In the genomic region with DNA sequence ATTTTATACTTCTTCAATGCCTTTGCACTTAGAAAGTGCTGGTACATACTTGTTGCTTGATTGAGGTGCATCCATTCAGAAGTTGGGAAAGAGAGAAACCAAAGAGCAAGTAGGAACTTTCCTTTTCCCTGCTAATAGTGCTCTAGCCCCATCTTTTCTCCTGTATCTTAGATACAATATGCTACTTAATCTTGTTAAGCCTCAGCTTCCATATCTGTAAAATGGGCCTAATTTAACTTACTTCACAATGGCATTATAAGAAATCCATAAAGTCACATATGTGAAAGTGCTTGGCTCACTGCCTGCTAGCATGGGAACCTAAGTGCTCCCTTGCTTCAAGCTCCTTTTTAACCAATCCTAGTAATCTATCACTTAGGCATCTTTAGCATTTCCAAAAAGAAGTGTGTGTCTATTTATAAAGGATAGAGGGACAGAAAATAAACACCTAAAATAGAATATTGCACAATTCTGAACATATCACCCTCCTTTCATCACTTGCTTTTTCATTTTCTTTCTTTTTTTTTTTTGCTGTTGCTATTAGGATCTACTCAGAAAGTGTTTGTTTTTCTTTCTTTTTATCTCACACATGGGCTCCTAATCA, we compare ENCODE assay signal across 22 cellular contexts. TPM values are rescaled to one million over a fixed set of nuclear protein-coding genes. Genes with fewer than 3 reads are reported as not detected.
DNase-seq lines count a peak whose midpoint lies in the region; ATAC-seq and TF ChIP-seq lines count a peak whose summit lies in the region.
"Had no signal": no experiment of that assay in that cellular context is flagged by ENCODE, and none has a peak within 500 bp of the region (broad histone marks: within the 10 kb centered on the region; RNA-seq: fewer than 3 reads in every experiment).

No MANE protein-coding gene starts in this region.

- H3K79me2 ChIP-seq in ACC112 (ENCODE audit: control insufficient read depth, insufficient read depth, low read length, unreplicated experiment): no peaks in the 10 kb centered on the region

- peaks cover 6% of the 10 kb centered on the region for H3K4me1 Mint-ChIP-seq in activated CD4-positive, alpha-beta T cell treated with anti-CD3 and anti-CD28 coated beads, Interleukin-2, amount 10 ng/mL, durations not matched to agents 24 days and 14 days

- TF ChIP-seq CTCF in body of pancreas (IDR thresholded peaks at IDR 0.05) (no peak), right atrium auricular region (IDR thresholded peaks at IDR 0.05) (no peak)

- H3K27me3 ChIP-seq in ACC112 (ENCODE audit: insufficient read depth, low read length) (peaks cover 7% of the 10 kb centered on the region; the same call in 1 of the 2 replicates), body of pancreas (no peaks in the 10 kb centered on the region), right atrium auricular region (no peaks in the 10 kb centered on the region), skeletal muscle satellite cell (ENCODE audit: control insufficient read depth, insufficient read depth, low read length) (peaks cover 4% of the 10 kb centered on the region)
- H3K27me3 ChIP-seq: pancreas had no signal

- H3K4me1 ChIP-seq in ACC112 (ENCODE audit: control insufficient read depth, insufficient read depth, low read length, unreplicated experiment) (peaks cover 18% of the 10 kb centered on the region), body of pancreas (peaks cover 16% of the 10 kb centered on the region), right atrium auricular region (peaks cover 0 to 38% of the 10 kb centered on the region in 2 donors), skeletal muscle satellite cell (ENCODE audit: control insufficient read depth, insufficient read depth, low read length) (peaks cover 10% of the 10 kb centered on the region)

- peak overlapping the region; percentile 80 for H2AFZ ChIP-seq in ACC112 (ENCODE audit: low read length, unreplicated experiment)

- H3K36me3 ChIP-seq in ACC112 (ENCODE audit: insufficient read depth, low read length): no peaks in the 10 kb centered on the region
- H3K36me3 ChIP-seq in body of pancreas (replicated peaks in 1 of 2; ENCODE audit: insufficient read depth in 1 of 2, low read depth in 2 of 2): no peaks in the 10 kb centered on the region
- H3K36me3 ChIP-seq in right atrium auricular region: no peaks in the 10 kb centered on the region
- no peaks in the 10 kb centered on the region for H3K36me3 ChIP-seq in skeletal muscle satellite cell (ENCODE audit: insufficient read depth, low read length)
- H3K36me3 ChIP-seq: pancreas had no signal

- H3K36me3 Mint-ChIP-seq in activated CD4-positive, alpha-beta T cell treated with anti-CD3 and anti-CD28 coated beads, Interleukin-2, amount 10 ng/mL, durations not matched to agents 24 days and 14 days (ENCODE audit: low read depth): no peaks in the 10 kb centered on the region
- H3K36me3 Mint-ChIP-seq: naive B cell had no signal

- H3K4me3 ChIP-seq in ACC112 (ENCODE audit: low read depth, low read length) (no peak overlapping the region), body of pancreas (no peak overlapping the region), right atrium auricular region (no peak overlapping the region), skeletal muscle satellite cell (ENCODE audit: low read length) (no peak overlapping the region)
- H3K4me3 ChIP-seq: smooth muscle cell had no signal

- H3K4me2 ChIP-seq in skeletal muscle satellite cell (ENCODE audit: low read length): peak overlapping the region; percentile 48
- H3K4me2 ChIP-seq: smooth muscle cell had no signal

- no peak overlapping the region for H3K9ac ChIP-seq in skeletal muscle satellite cell (ENCODE audit: low read depth, low read length)

- peaks cover 27% of the 10 kb centered on the region for H3K27me3 Mint-ChIP-seq in activated CD4-positive, alpha-beta T cell treated with anti-CD3 and anti-CD28 coated beads, Interleukin-2, amount 10 ng/mL, durations not matched to agents 24 days and 14 days

- DNase-seq in body of pancreas (peak in 1 of 4 donors; percentile 10), right atrium auricular region (ENCODE audit: low spot score) (no peak)
- DNase-seq in activated CD4-positive, alpha-beta T cell treated with anti-CD3 and anti-CD28 coated beads, Interleukin-2, amount 10 ng/mL, durations not matched to agents 24 days and 14 days: no peak
- DNase-seq in activated effector memory CD4-positive, alpha-beta T cell treated with Interleukin-2 at 50 U/mL for 16 hours: no peak
- DNase-seq in stimulated activated naive CD4-positive, alpha-beta T cell treated with Interleukin-2 at 50 U/mL for 16 hours (lab: John Stamatoyannopoulos, UW): no peak
- DNase-seq: activated CD4-positive, alpha-beta T cell treated with anti-CD3 and anti-CD28 coated beads for 1 hour; Calu3; GOT3; mammary epithelial cell; naive B cell; NCI-H1105; NCI-H2081 treated with DMSO at 0.1 percent for 48 hours; stimulated activated CD4-positive, alpha-beta T cell treated with anti-CD3 and anti-CD28 coated beads, Interleukin-4, amount 100 ng/mL, for 4 hours; trophoblast cell had no signal

- H3K9me3 ChIP-seq in body of pancreas: no peaks in the 10 kb centered on the region
- H3K9me3 ChIP-seq in right atrium auricular region: no peaks in the 10 kb centered on the region
- H3K9me3 ChIP-seq in skeletal muscle satellite cell (replicated peaks; ENCODE audit: low read length): no peaks in the 10 kb centered on the region
- H3K9me3 ChIP-seq: pancreas had no signal

- no peak for ATAC-seq in body of pancreas
- ATAC-seq in GM21528 (IDR thresholded peaks at IDR 0.05; ENCODE audit: low FRiP score, unreplicated experiment): no peak

- intact Hi-C loops in body of pancreas (cut with DNase I): no loop called here
- intact Hi-C loops in activated CD4-positive, alpha-beta T cell treated with anti-CD3 and anti-CD28 coated beads, Interleukin-2, amount 10 ng/mL, durations not matched to agents 24 days and 14 days (cut with micrococcal nuclease): no loop called here

- no peak overlapping the region for H3K4me3 Mint-ChIP-seq in activated CD4-positive, alpha-beta T cell treated with anti-CD3 and anti-CD28 coated beads, Interleukin-2, amount 10 ng/mL, durations not matched to agents 24 days and 14 days

- TF ChIP-seq POLR2A in body of pancreas (IDR thresholded peaks at IDR 0.05): no peak

- H3K9me3 Mint-ChIP-seq in activated CD4-positive, alpha-beta T cell treated with anti-CD3 and anti-CD28 coated beads, Interleukin-2, amount 10 ng/mL, durations not matched to agents 24 days and 14 days: no peaks in the 10 kb centered on the region
- H3K9me3 Mint-ChIP-seq: naive B cell had no signal

- H3K27ac ChIP-seq in ACC112 (ENCODE audit: low read depth, low read length) (no peak overlapping the region), body of pancreas (peak overlapping the region in 3 of 4 donors; percentile 67 to 81 (median 74)), right atrium auricular region (peak overlapping the region; percentile 57 to 79)

- no peak overlapping the region for H3K27ac Mint-ChIP-seq in activated CD4-positive, alpha-beta T cell treated with anti-CD3 and anti-CD28 coated beads, Interleukin-2, amount 10 ng/mL, durations not matched to agents 24 days and 14 days

RNA-seq across cellular contexts. Expression of gene KCNAB1, which starts 28.1 kb away (rescaled TPM):
- 1 to 10 TPM; 5.2 to 5.3 TPM for total RNA-seq in body of pancreas
- 1 to 10 TPM; 2.0 to 3.2 TPM for total RNA-seq in right atrium auricular region
- not detected in 2 replicates for total RNA-seq in skeletal muscle satellite cell (2012; rRNA removed)
- not detected in 2 replicates for total RNA-seq in activated CD4-positive, alpha-beta T cell treated with anti-CD3 and anti-CD28 coated beads, Interleukin-2, amount 10 ng/mL, durations not matched to agents 24 days and 14 days
- total RNA-seq: fibroblast of villous mesenchyme, HT-29, NCI-H460 had no signal
